17 cellular contexts compared by ENCODE assay signal in genomic region chr4:15142201-15142600, GRCh38.
"Had no signal": no experiment of that assay in that cellular context is flagged by ENCODE, and none has a peak within 500 bp of the region (broad histone marks: within the 10 kb centered on the region; RNA-seq: fewer than 3 reads in every experiment).

No MANE protein-coding gene starts in this region.

- DNase-seq: occipital lobe; ovary; posterior cingulate gyrus; psoas muscle; right cardiac atrium; right lobe of liver; sigmoid colon; small intestine; stimulated activated CD4-positive, alpha-beta T cell treated with anti-CD3 and anti-CD28 coated beads, Interleukin-15, amount 100 ng/mL, for 24 hours; stimulated activated CD4-positive, alpha-beta T cell treated with anti-CD3 and anti-CD28 coated beads, Interleukin-2, amount 100 ng/mL, for 24 hours; stimulated activated CD4-positive, alpha-beta T cell treated with anti-CD3 and anti-CD28 coated beads, Interleukin-2, amount 100 ng/mL, for 48 hours; stimulated activated CD4-positive, alpha-beta T cell treated with anti-CD3 and anti-CD28 coated beads, Interleukin-4, amount 100 ng/mL, for 24 hours; stimulated activated naive B cell treated with anti-CD40 and anti-IgM and Interleukin-4, amounts not matched to agents 10 μg/mL and 1 μg/mL and 100 μg/mL, for 72 hours; stimulated activated naive CD4-positive, alpha-beta T cell treated with Interleukin-2 at 50 U/mL for 16 hours; stomach; thyroid gland; trophoblast cell had no signal
